25 cellular contexts compared by ENCODE assay signal in genomic region chr7:86665669-86666068, GRCh38. TPM values are rescaled to one million over a fixed set of nuclear protein-coding genes. Genes with fewer than 3 reads are reported as not detected.
"Had no signal": no experiment of that assay in that cellular context is flagged by ENCODE, and none has a peak within 500 bp of the region (broad histone marks: within the 10 kb centered on the region; RNA-seq: fewer than 3 reads in every experiment).

No MANE protein-coding gene starts in this region.

- FAIRE-seq: HepG2, RCC 7860 had no signal

- H3K27me3 ChIP-seq: MG63 had no signal

- ATAC-seq: HepG2 had no signal

- DNase-seq: IMR-90, Karpas-422, KG1, MG63, NCI-H1092, NCI-H1105 treated with DMSO at 0.1 percent for 48 hours, NCI-H1417 treated with DMSO at 0.1 percent for 48 hours, NCI-H146, NCI-H1694 treated with DMSO at 0.1 percent for 48 hours, NCI-H2029, NCI-H2081 treated with DMSO at 0.1 percent for 48 hours, NCI-H2171, NCI-H226, NCI-H446, NCI-H510A, NCI-H524 treated with DMSO at 0.1 percent for 48 hours, NCI-H69, NCI-H774, Right ventricle myocardium superior, RPMI8226, SK-N-SH had no signal

RNA-seq across cellular contexts. Expression of gene GRM3, which starts 22.0 kb away (rescaled TPM):
- total RNA-seq: HepG2, HT1080, IMR-90, Right ventricle myocardium superior, SK-MEL-5 had no signal
